Comparison of ENCODE assay signal across 1 cellular context in the genomic region with DNA sequence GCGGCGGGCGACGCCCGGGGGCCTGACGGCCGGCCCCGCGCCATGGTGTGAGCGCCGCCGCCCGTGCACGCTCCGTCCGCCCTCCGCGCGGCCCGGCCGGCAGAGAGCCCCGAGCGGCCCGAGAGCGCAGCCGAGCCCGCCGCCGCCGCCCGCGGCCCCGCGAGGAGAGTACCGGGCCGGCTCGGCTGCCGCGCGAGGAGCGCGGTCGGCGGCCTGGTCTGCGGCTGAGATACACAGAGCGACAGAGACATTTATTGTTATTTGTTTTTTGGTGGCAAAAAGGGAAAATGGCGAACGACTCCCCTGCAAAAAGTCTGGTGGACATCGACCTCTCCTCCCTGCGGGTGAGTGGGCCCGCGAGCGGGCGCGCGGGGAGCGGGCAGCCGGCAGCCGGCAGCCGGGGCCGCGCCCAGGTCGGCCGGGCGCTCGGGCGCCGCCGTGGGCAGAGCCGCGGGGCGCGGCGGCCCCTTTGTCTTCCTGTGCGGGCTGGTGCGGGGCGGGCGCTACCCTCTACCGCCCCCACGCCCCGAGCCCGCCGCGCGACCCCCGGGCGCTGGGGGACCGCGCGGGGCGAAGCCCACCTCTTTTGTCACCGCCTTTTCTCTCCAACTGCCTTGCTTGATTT.
TF ChIP-seq lines count a peak whose summit lies in the region.

No MANE protein-coding gene starts in this region.

TF ChIP-seq in IMR-90, 13 proteins besides CTCF, POLR2A, EP300 and RAD21 (continued from another document):
- TF ChIP-seq, protein P1, sequence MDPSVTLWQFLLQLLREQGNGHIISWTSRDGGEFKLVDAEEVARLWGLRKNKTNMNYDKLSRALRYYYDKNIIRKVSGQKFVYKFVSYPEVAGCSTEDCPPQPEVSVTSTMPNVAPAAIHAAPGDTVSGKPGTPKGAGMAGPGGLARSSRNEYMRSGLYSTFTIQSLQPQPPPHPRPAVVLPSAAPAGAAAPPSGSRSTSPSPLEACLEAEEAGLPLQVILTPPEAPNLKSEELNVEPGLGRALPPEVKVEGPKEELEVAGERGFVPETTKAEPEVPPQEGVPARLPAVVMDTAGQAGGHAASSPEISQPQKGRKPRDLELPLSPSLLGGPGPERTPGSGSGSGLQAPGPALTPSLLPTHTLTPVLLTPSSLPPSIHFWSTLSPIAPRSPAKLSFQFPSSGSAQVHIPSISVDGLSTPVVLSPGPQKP (IDR thresholded peaks at IDR 0.05; ENCODE audit: borderline replicate concordance, low read depth, low read length) = no peak
- TF ChIP-seq SMC3 (IDR thresholded peaks at IDR 0.05; ENCODE audit: low read depth, low read length) = no peak
- no peak for TF ChIP-seq MAZ (IDR thresholded peaks at IDR 0.05; ENCODE audit: borderline replicate concordance, low read depth, low read length)
- TF ChIP-seq MXI1 (IDR thresholded peaks at IDR 0.05; ENCODE audit: borderline replicate concordance, low read depth, low read length) = no peak
- TF ChIP-seq RFX5 (IDR thresholded peaks at IDR 0.05; ENCODE audit: low read depth, low read length) = no peak
- no peak for TF ChIP-seq NFE2L2 (IDR thresholded peaks at IDR 0.05; ENCODE audit: low read depth, low read length)
- no peak for TF ChIP-seq USF2 (IDR thresholded peaks at IDR 0.05; ENCODE audit: low read depth, low read length)
- TF ChIP-seq BHLHE40 (IDR thresholded peaks at IDR 0.05; ENCODE audit: low read depth, low read length) = no peak
- TF ChIP-seq RCOR1 (IDR thresholded peaks at IDR 0.05; ENCODE audit: insufficient replicate concordance, low read length) = no peak
- no peak for TF ChIP-seq MAFK (IDR thresholded peaks at IDR 0.05; ENCODE audit: low read depth, low read length)
- no peak for TF ChIP-seq CEBPB (IDR thresholded peaks at IDR 0.05; ENCODE audit: low read depth, low read length)
- TF ChIP-seq CHD1 (IDR thresholded peaks at IDR 0.05; ENCODE audit: low read depth, low read length) = no peak
